In the genomic region with DNA sequence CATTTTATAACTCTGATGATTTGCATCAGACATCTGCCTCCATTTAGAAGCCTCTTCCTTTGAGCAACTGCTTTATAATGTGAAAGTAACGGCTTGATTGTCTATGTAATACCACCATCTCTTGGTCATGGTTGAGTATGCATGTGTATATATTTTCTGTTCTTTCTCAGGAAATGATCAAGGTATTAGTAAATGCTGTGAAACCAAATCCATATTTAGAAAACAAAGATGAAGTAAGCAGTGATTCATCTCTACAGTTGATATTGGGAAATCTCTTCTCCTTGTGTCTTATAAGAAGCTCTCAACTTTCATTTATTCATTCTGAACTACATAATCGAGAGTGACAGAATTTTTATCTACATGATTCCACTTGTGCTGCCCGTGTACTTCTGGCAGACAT, we compare ENCODE assay signal across 10 cellular contexts.
DNase-seq lines count a peak whose midpoint lies in the region; ATAC-seq and FAIRE-seq lines count a peak whose summit lies in the region.
"Had no signal": no experiment of that assay in that cellular context is flagged by ENCODE, and none has a peak within 500 bp of the region (broad histone marks: within the 10 kb centered on the region; RNA-seq: fewer than 3 reads in every experiment).

No MANE protein-coding gene starts in this region.

- DNase-seq in NCI-H2171 treated with DMSO at 0.1 percent for 48 hours (lab: John Stamatoyannopoulos, UW), result peak; percentile 18
- no peak for DNase-seq in NCI-H2171 (lab: John Stamatoyannopoulos, UW)
- peak; percentile 17 for DNase-seq in NCI-H345 (lab: John Stamatoyannopoulos, UW)
- DNase-seq in non-pigmented ciliary epithelial cell (ENCODE audit: low read depth), result peak; percentile 70
- no peak for DNase-seq in activated naive CD4-positive, alpha-beta T cell treated with anti-CD3 and anti-CD28 coated beads, Interleukin-2, amount 50 U/mL, for 16 hours
- DNase-seq in 8988T, result no peak
- DNase-seq: CD4-positive, CD25-positive, alpha-beta regulatory T cell had no signal

- ATAC-seq in HG02852 (IDR thresholded peaks at IDR 0.05; ENCODE audit: unreplicated experiment), result peak; percentile 78

- FAIRE-seq in endometrium (lab: Jason Lieb, UNC), result peak; percentile 80
- FAIRE-seq: colon had no signal

Comparison
In these comparisons a context has a peak if more than half of its experiments do, and no peak if none do; other contexts are left out.
1. DNase-seq: peak in NCI-H2171 treated with DMSO at 0.1 percent for 48 hours (single experiment), NCI-H345 (single experiment) and non-pigmented ciliary epithelial cell (single experiment); none in NCI-H2171 (single experiment), activated naive CD4-positive, alpha-beta T cell treated with anti-CD3 and anti-CD28 coated beads, Interleukin-2, amount 50 U/mL, for 16 hours (single experiment) and 8988T (single experiment).